24 cellular contexts compared by ENCODE assay signal in genomic region chr5:179451099-179451812, GRCh38.
DNase-seq lines count a peak whose midpoint lies in the region; ATAC-seq and TF ChIP-seq lines count a peak whose summit lies in the region.
"Had no signal": no experiment of that assay in that cellular context is flagged by ENCODE, and none has a peak within 500 bp of the region (broad histone marks: within the 10 kb centered on the region; RNA-seq: fewer than 3 reads in every experiment).

No MANE protein-coding gene starts in this region.

- no peak overlapping the region for H3K4me3 Mint-ChIP-seq in activated naive CD8-positive, alpha-beta T cell treated with anti-CD3 and anti-CD28 coated beads, Interleukin-2, amount 50 U/mL, for 24 hours
- H3K4me3 Mint-ChIP-seq: CD14-positive monocyte; CD8-positive, alpha-beta memory T cell had no signal

- no peak overlapping the region for H3K4ac ChIP-seq in neuronal stem cell (ENCODE audit: low read length)

- H2AK5ac ChIP-seq in neuronal stem cell (ENCODE audit: low read depth, low read length), result peak overlapping the region; percentile 58

- DNase-seq in NCI-H524 (lab: John Stamatoyannopoulos, UW) (peak; percentile 45 to 75), NCI-H524 treated with DMSO at 0.1 percent for 48 hours (lab: John Stamatoyannopoulos, UW) (no peak), cerebellar cortex (ENCODE audit: low spot score) (peak; percentile 24), neuronal stem cell (ENCODE audit: low spot score) (no peak), upper lobe of right lung (peak; percentile 35), OCI-M1 (lab: John Stamatoyannopoulos, UW) (no peak)
- no peak for DNase-seq in activated naive CD8-positive, alpha-beta T cell treated with anti-CD3 and anti-CD28 coated beads, Interleukin-2, amount 50 U/mL, for 24 hours
- no peak for DNase-seq in stimulated activated CD4-positive, alpha-beta T cell treated with anti-CD3 and anti-CD28 coated beads, Interleukin-4, amount 100 ng/mL, for 24 hours
- DNase-seq: BE2C; CD8-positive, alpha-beta memory T cell; DMS153; Karpas-422; NCI-H1092 treated with DMSO at 0.1 percent for 48 hours; NCI-H1436 treated with DMSO at 0.1 percent for 48 hours; NCI-H187 treated with DMSO at 0.1 percent for 48 hours; NCI-H2171 treated with DMSO at 0.1 percent for 48 hours; NCI-H345; NCI-H510A treated with DMSO at 0.1 percent for 48 hours; SIG-M5; SK-N-SH had no signal

- no peaks in the 10 kb centered on the region for H3K9me3 Mint-ChIP-seq in activated naive CD8-positive, alpha-beta T cell treated with anti-CD3 and anti-CD28 coated beads, Interleukin-2, amount 50 U/mL, for 24 hours

- no peak overlapping the region for H2BK15ac ChIP-seq in neuronal stem cell (ENCODE audit: low read length)

- H3K27me3 Mint-ChIP-seq in activated naive CD8-positive, alpha-beta T cell treated with anti-CD3 and anti-CD28 coated beads, Interleukin-2, amount 50 U/mL, for 24 hours, result peaks cover 3% of the 10 kb centered on the region

- peak; percentile 8 for ATAC-seq in upper lobe of right lung
- no peak for ATAC-seq in activated naive CD8-positive, alpha-beta T cell treated with anti-CD3 and anti-CD28 coated beads, Interleukin-2, amount 50 U/mL, for 24 hours
- ATAC-seq: HepG2, Panc1 had no signal

- H3K4me3 ChIP-seq in neuronal stem cell (ENCODE audit: low read length in 2 of 2) (no peak overlapping the region), upper lobe of right lung (no peak overlapping the region)

- H3K36me3 ChIP-seq in neuronal stem cell (replicated peaks in 1 of 2; ENCODE audit: control insufficient read depth in 2 of 2, insufficient read depth in 2 of 2, low read length in 2 of 2) (no peaks in the 10 kb centered on the region), upper lobe of right lung (no peaks in the 10 kb centered on the region)
- H3K36me3 ChIP-seq: BE2C had no signal

- TF ChIP-seq CTCF in upper lobe of right lung (IDR thresholded peaks at IDR 0.05), result no peak

- no peak overlapping the region for H2BK12ac ChIP-seq in neuronal stem cell (ENCODE audit: low read length)

- peaks cover 0 to 6% of the 10 kb centered on the region in 2 donors for H3K9me3 ChIP-seq in neuronal stem cell (replicated peaks in 1 of 2; ENCODE audit: control insufficient read depth in 2 of 2, insufficient read depth in 1 of 2, low read depth in 1 of 2, low read length in 2 of 2)
- H3K9me3 ChIP-seq in upper lobe of right lung, result no peaks in the 10 kb centered on the region
- H3K9me3 ChIP-seq: SK-N-SH had no signal

- no peaks in the 10 kb centered on the region for H3K4me1 Mint-ChIP-seq in activated naive CD8-positive, alpha-beta T cell treated with anti-CD3 and anti-CD28 coated beads, Interleukin-2, amount 50 U/mL, for 24 hours
- H3K4me1 Mint-ChIP-seq: CD14-positive monocyte; CD8-positive, alpha-beta memory T cell had no signal

- H4K91ac ChIP-seq in neuronal stem cell (ENCODE audit: low read depth, low read length, poor library complexity), result no peak overlapping the region

- no peak overlapping the region for H3K27ac Mint-ChIP-seq in activated naive CD8-positive, alpha-beta T cell treated with anti-CD3 and anti-CD28 coated beads, Interleukin-2, amount 50 U/mL, for 24 hours
- H3K27ac Mint-ChIP-seq: CD8-positive, alpha-beta memory T cell had no signal

- H3K36me3 Mint-ChIP-seq in activated naive CD8-positive, alpha-beta T cell treated with anti-CD3 and anti-CD28 coated beads, Interleukin-2, amount 50 U/mL, for 24 hours (ENCODE audit: low read depth), result no peaks in the 10 kb centered on the region
- H3K36me3 Mint-ChIP-seq: CD14-positive monocyte; CD8-positive, alpha-beta memory T cell had no signal

- WGBS in neuronal stem cell (ENCODE audit: extremely low coverage in 2 of 2, insufficient read length in 2 of 2, insufficient replicate concordance in 1 of 2), 2 donors, result no CpG with 5 or more reads among the region's 15 CpGs

- H2BK120ac ChIP-seq in neuronal stem cell (ENCODE audit: low read depth, low read length), result no peak overlapping the region

- H4K8ac ChIP-seq in neuronal stem cell (ENCODE audit: low read depth, low read length), result no peak overlapping the region

- no peak overlapping the region for H3K18ac ChIP-seq in neuronal stem cell (ENCODE audit: low read length)

- H2BK5ac ChIP-seq in neuronal stem cell (ENCODE audit: low read length), result no peak overlapping the region

- H3K23ac ChIP-seq in neuronal stem cell (ENCODE audit: low read depth, low read length, poor library complexity), result no peak overlapping the region

- H3K27me3 ChIP-seq in neuronal stem cell (ENCODE audit: control insufficient read depth in 3 of 3, insufficient read depth in 3 of 3, low read depth in 1 of 3, low read length in 3 of 3), result no peaks in the 10 kb centered on the region
- no peaks in the 10 kb centered on the region for H3K27me3 ChIP-seq in upper lobe of right lung
- H3K27me3 ChIP-seq: BE2C had no signal

- H3K27ac ChIP-seq in neuronal stem cell (replicated peaks; ENCODE audit: low read length) (no peak overlapping the region), upper lobe of right lung (no peak overlapping the region)
- H3K27ac ChIP-seq: 22Rv1 had no signal

- H3K4me2 ChIP-seq in neuronal stem cell (ENCODE audit: insufficient read depth, low read length, poor library complexity, severe bottlenecking), result no peak overlapping the region
- H3K4me2 ChIP-seq: SK-N-SH had no signal

- no peaks in the 10 kb centered on the region for H3K4me1 ChIP-seq in neuronal stem cell (ENCODE audit: control insufficient read depth in 2 of 2, insufficient read depth in 1 of 2, low read depth in 1 of 2, low read length in 2 of 2)
- no peaks in the 10 kb centered on the region for H3K4me1 ChIP-seq in upper lobe of right lung
- H3K4me1 ChIP-seq: BE2C had no signal

- H3K14ac ChIP-seq in neuronal stem cell (ENCODE audit: low read length), result peak overlapping the region; percentile 23

- H2AFZ ChIP-seq in neuronal stem cell (ENCODE audit: low read length), result no peak overlapping the region

- intact Hi-C loops in upper lobe of right lung (cut with DNase I), result no loop called here

- no peak overlapping the region for H3K9ac ChIP-seq in neuronal stem cell (ENCODE audit: low read depth, low read length, poor library complexity)
- H3K9ac ChIP-seq: SK-N-SH had no signal

- no peaks in the 10 kb centered on the region for H3K79me1 ChIP-seq in neuronal stem cell (ENCODE audit: low read depth, low read length)

Comparison
In these comparisons a context has a peak if more than half of its experiments do, and no peak if none do; other contexts are left out.
1. DNase-seq: peak in NCI-H524 (2 of 2), cerebellar cortex (single experiment) and upper lobe of right lung (single experiment); none in NCI-H524 treated with DMSO at 0.1 percent for 48 hours (single experiment), neuronal stem cell (single experiment), activated naive CD8-positive, alpha-beta T cell treated with anti-CD3 and anti-CD28 coated beads, Interleukin-2, amount 50 U/mL, for 24 hours (single experiment), stimulated activated CD4-positive, alpha-beta T cell treated with anti-CD3 and anti-CD28 coated beads, Interleukin-4, amount 100 ng/mL, for 24 hours (single experiment) and OCI-M1 (single experiment).